Comparison of ENCODE assay signal across 36 cellular contexts in genomic region chr10:72911758-72912157, GRCh38. TPM values are rescaled to one million over a fixed set of nuclear protein-coding genes. Genes with fewer than 3 reads are reported as not detected.
"Had no signal": no experiment of that assay in that cellular context is flagged by ENCODE, and none has a peak within 500 bp of the region (broad histone marks: within the 10 kb centered on the region; RNA-seq: fewer than 3 reads in every experiment).

No MANE protein-coding gene starts in this region.

- H3K9me3 ChIP-seq: colonic mucosa, esophagus muscularis mucosa, gastrocnemius medialis, lower lobe of right lung, neutrophil, pancreas, stomach, thyroid gland, vagina had no signal

- H3K4me3 Mint-ChIP-seq: naive thymus-derived CD8-positive, alpha-beta T cell; nephron progenitor cell had no signal

- H3K4me1 ChIP-seq: colonic mucosa, esophagus muscularis mucosa, gastrocnemius medialis, lower lobe of right lung, pancreas, stomach, thyroid gland, vagina had no signal

- H3K27me3 ChIP-seq: colonic mucosa, esophagus muscularis mucosa, gastrocnemius medialis, neutrophil, pancreas, stomach, thyroid gland, vagina had no signal

- DNase-seq: colonic mucosa; dermis blood vessel endothelial cell; effector memory CD4-positive, alpha-beta T cell; foreskin fibroblast; gastrocnemius medialis; head of caudate nucleus; left ventricle myocardium superior; lower lobe of right lung; naive thymus-derived CD8-positive, alpha-beta T cell; nephron progenitor cell; pancreas; stimulated activated CD4-positive, alpha-beta T cell treated with anti-CD3 and anti-CD28 coated beads, Interleukin-12 subunit alpha, Interleukin-12 subunit beta, amount 100 ng/mL, for 4 hours; stimulated activated CD4-positive, alpha-beta T cell treated with anti-CD3 and anti-CD28 coated beads, Interleukin-1b, Interleukin-23, amount 100 ng/mL, for 48 hours; stimulated activated CD4-positive, alpha-beta T cell treated with anti-CD3 and anti-CD28 coated beads, Interleukin-4, amount 100 ng/mL, for 1 hour; stimulated activated CD8-positive, alpha-beta memory T cell treated with anti-CD3 and anti-CD28 coated beads, Interleukin-4, amount 100 ng/mL, for 48 hours; stimulated activated naive CD4-positive, alpha-beta T cell; stomach; thyroid gland; trophoblast cell had no signal

- H3K36me3 Mint-ChIP-seq: naive thymus-derived CD8-positive, alpha-beta T cell had no signal

- ATAC-seq: gastrocnemius medialis; left ventricle myocardium superior; lower lobe of right lung; naive thymus-derived CD8-positive, alpha-beta T cell; pancreas; sciatic nerve had no signal

- H3K36me3 ChIP-seq: colonic mucosa, esophagus muscularis mucosa, gastrocnemius medialis, lower lobe of right lung, neutrophil, pancreas, stomach, thyroid gland, vagina had no signal

- H3K4me3 ChIP-seq: colonic mucosa, esophagus muscularis mucosa, gastrocnemius medialis, lower lobe of right lung, pancreas, smooth muscle cell, stomach, thyroid gland, vagina had no signal

- FAIRE-seq: endothelial cell of umbilical vein, keratinocyte, pancreas had no signal

- H3K4me1 Mint-ChIP-seq: naive thymus-derived CD8-positive, alpha-beta T cell had no signal

- H3K27ac ChIP-seq: colonic mucosa, esophagus muscularis mucosa, gastrocnemius medialis, lower lobe of right lung, neutrophil, pancreas, stomach, thyroid gland, vagina had no signal

- H3K27ac Mint-ChIP-seq: naive thymus-derived CD8-positive, alpha-beta T cell; nephron progenitor cell had no signal

- H3K4me2 ChIP-seq: smooth muscle cell had no signal

- H3K9me3 Mint-ChIP-seq: naive thymus-derived CD8-positive, alpha-beta T cell; nephron progenitor cell had no signal

RNA-seq across cellular contexts. Expression of gene OIT3, which starts 18.2 kb away (rescaled TPM):
- total RNA-seq: epithelial cell of proximal tubule; esophagus muscularis mucosa; glomerular endothelial cell; left ventricle myocardium superior; mesenteric fat pad; naive thymus-derived CD8-positive, alpha-beta T cell; omental fat pad; posterior vena cava; sciatic nerve; smooth muscle cell; subcutaneous adipose tissue; vagina had no signal
- polyA plus RNA-seq: endothelial cell of umbilical vein; naive thymus-derived CD8-positive, alpha-beta T cell had no signal

RNA-seq across cellular contexts. Expression of gene PLA2G12B, which starts 42.8 kb away (rescaled TPM):
- total RNA-seq: endothelial cell of umbilical vein; epithelial cell of proximal tubule; esophagus muscularis mucosa; gastrocnemius medialis; glomerular endothelial cell; left ventricle myocardium superior; mesenteric fat pad; myocyte; naive thymus-derived CD8-positive, alpha-beta T cell; omental fat pad; pancreas; posterior vena cava; pulmonary artery endothelial cell; sciatic nerve; smooth muscle cell; subcutaneous adipose tissue; temporal lobe; thyroid gland; ureter; vagina had no signal
- polyA plus RNA-seq: endothelial cell of umbilical vein; keratinocyte; naive thymus-derived CD8-positive, alpha-beta T cell; pancreas; smooth muscle cell; stomach had no signal
